11 cellular contexts compared by ENCODE assay signal in genomic region chr11:131246589-131247164, GRCh38.
DNase-seq lines count a peak whose midpoint lies in the region; ATAC-seq, FAIRE-seq and TF ChIP-seq lines count a peak whose summit lies in the region.
"Had no signal": no experiment of that assay in that cellular context is flagged by ENCODE, and none has a peak within 500 bp of the region (broad histone marks: within the 10 kb centered on the region; RNA-seq: fewer than 3 reads in every experiment).

No MANE protein-coding gene starts in this region.

- DNase-seq in AG09309 (ENCODE audit: low read depth) (no peak), HCT116 (ENCODE audit: low read depth, low spot score) (no peak), amygdala (lab: John Stamatoyannopoulos, UW) (peak in 47 of 56 donors; percentile 6 to 82 (median 48)), islet precursor cell (peak; percentile 84), urothelium cell line (ENCODE audit: low spot score) (no peak), H4 (ENCODE audit: low spot score) (no peak), NCI-H1436 treated with DMSO at 0.1 percent for 48 hours (lab: John Stamatoyannopoulos, UW) (no peak)

- H3K4me3 ChIP-seq in AG09309 (ENCODE audit: control insufficient read depth, low read depth, low read length) = no peak overlapping the region
- no peak overlapping the region for H3K4me3 ChIP-seq in HCT116 (replicated peaks in 1 of 2; ENCODE audit: low read depth in 1 of 2, low read length in 2 of 2)
- H3K4me3 ChIP-seq: SJSA1 had no signal

- no peaks in the 10 kb centered on the region for H3K27me3 ChIP-seq in HCT116 (ENCODE audit: insufficient read depth, low read length)
- H3K27me3 ChIP-seq: SJSA1 had no signal

- no peaks in the 10 kb centered on the region for H3K36me3 ChIP-seq in HCT116 (ENCODE audit: control insufficient read depth in 1 of 2, insufficient read depth in 2 of 2, low read length in 2 of 2)
- H3K36me3 ChIP-seq: SJSA1 had no signal

- H3K9ac ChIP-seq in HCT116 (ENCODE audit: low read length) = no peak overlapping the region

- intact Hi-C loops in HCT116 (cut with micrococcal nuclease) = no loop called here

- BruUV-seq in HCT116 (replicated peaks; lab: Mats Ljungman, UMichigan) = no TSS peak

- TF ChIP-seq RAD21 in HCT116 (IDR thresholded peaks at IDR 0.05; ENCODE audit: low read depth) = peak; percentile 18; the same call in 1 of the 2 replicates

- H3K27ac ChIP-seq in HCT116 (ENCODE audit: low read depth, low read length) = no peak overlapping the region
- H3K27ac ChIP-seq: SJSA1 had no signal

- ATAC-seq in HCT116 = peak; percentile 42; the same call in 1 of the 2 replicates
- no peak for ATAC-seq in GM19351 (IDR thresholded peaks at IDR 0.05; ENCODE audit: unreplicated experiment)

- H3K9me3 ChIP-seq in HCT116 (ENCODE audit: control insufficient read depth in 1 of 2, insufficient read depth in 1 of 2, low read depth in 1 of 2, low read length in 2 of 2) = peaks cover 0 to 6% of the 10 kb centered on the region in 2 experiments; a peak in 2 of 4 replicates
- H3K9me3 ChIP-seq: SJSA1 had no signal

- H3K4me1 ChIP-seq in HCT116 (ENCODE audit: control insufficient read depth in 1 of 2, insufficient read depth in 2 of 2, low read length in 2 of 2) = no peaks in the 10 kb centered on the region
- H3K4me1 ChIP-seq: SJSA1 had no signal

- POLR2A ChIA-PET in HCT116 (lab: Charles Lee) = interaction anchor here (0.7 kb wide), 1 partner anchor 1095 kb away, joined by 3 read pairs; no protein-coding TSS in a partner anchor

- CTCF ChIA-PET in HCT116 (lab: Charles Lee) = no interaction called here

- no peak for TF ChIP-seq POLR2A in HCT116 (IDR thresholded peaks at IDR 0.05; ENCODE audit: borderline replicate concordance, extremely low read depth, insufficient read depth, insufficient read length)

- TF ChIP-seq CTCF in AG09309 (IDR thresholded peaks at IDR 0.05; ENCODE audit: control insufficient read depth, insufficient read depth, low read depth, low read length, missing control alignments) (peak; percentile 36), HCT116 (IDR thresholded peaks at IDR 0.05 in 2 of 3, conservative IDR thresholded peaks at IDR 0.05 in 1 of 3; ENCODE audit: borderline replicate concordance in 1 of 3, insufficient read depth in 1 of 3, low read depth in 2 of 3, low read length in 2 of 3) (peak in 2 of 3 experiments; percentile 34 to 36; a peak in 3 of 6 replicates)

- RAD21 ChIA-PET in HCT116 (lab: Charles Lee; ENCODE audit: low non-redundant PET in 1 of 2, low total read pairs in 2 of 2, uncharacterized antibody in 2 of 2, unreplicated experiment in 2 of 2) = no interaction called here

- no peak overlapping the region for H2AFZ ChIP-seq in HCT116 (ENCODE audit: low read depth, low read length, poor library complexity, severe bottlenecking)

- no peaks in the 10 kb centered on the region for H3K9me2 ChIP-seq in HCT116 (ENCODE audit: insufficient read depth)

- H4K20me1 ChIP-seq in HCT116 (ENCODE audit: insufficient read depth) = no peaks in the 10 kb centered on the region

- no peak overlapping the region for H3K4me2 ChIP-seq in HCT116 (ENCODE audit: low read length)

- H3K79me2 ChIP-seq in HCT116 (ENCODE audit: insufficient read depth, low read length) = no peaks in the 10 kb centered on the region

- FAIRE-seq in urothelium cell line (lab: Jason Lieb, UNC) = no peak
- FAIRE-seq: endometrium, GM12892 had no signal

TF ChIP-seq in HCT116, 20 proteins besides CTCF, POLR2A, EP300 and RAD21:
- TF ChIP-seq SRF (IDR thresholded peaks at IDR 0.05; ENCODE audit: low read depth) (no peak), SP1 (IDR thresholded peaks at IDR 0.05; ENCODE audit: low read depth) (no peak), ZNF274 (IDR thresholded peaks at IDR 0.05; ENCODE audit: low read depth, low read length) (no peak), TCF7L2 (IDR thresholded peaks at IDR 0.05; ENCODE audit: borderline replicate concordance, extremely low read depth, insufficient read depth, insufficient read length) (no peak), CEBPB (IDR thresholded peaks at IDR 0.05; ENCODE audit: low read depth) (no peak), EGR1 (IDR thresholded peaks at IDR 0.05; ENCODE audit: low read depth) (no peak), SIN3A (IDR thresholded peaks at IDR 0.05; ENCODE audit: low read depth) (no peak), YY1 (IDR thresholded peaks at IDR 0.05; ENCODE audit: extremely low read depth, insufficient replicate concordance, low read depth, low read length) (no peak), FOSL1 (IDR thresholded peaks at IDR 0.05; ENCODE audit: low read depth) (no peak), EZH2 (IDR thresholded peaks at IDR 0.05) (no peak), ZFX (IDR thresholded peaks at IDR 0.05) (no peak), REST (IDR thresholded peaks at IDR 0.05; ENCODE audit: low read depth) (no peak), EZH2phosphoT487 (IDR thresholded peaks at IDR 0.05; ENCODE audit: borderline replicate concordance) (no peak), ELF1 (IDR thresholded peaks at IDR 0.05; ENCODE audit: borderline replicate concordance, low read depth) (no peak), CBX3 (IDR thresholded peaks at IDR 0.05; ENCODE audit: low read depth) (no peak), JUND (IDR thresholded peaks at IDR 0.05) (no peak)
- TF ChIP-seq, protein P1, sequence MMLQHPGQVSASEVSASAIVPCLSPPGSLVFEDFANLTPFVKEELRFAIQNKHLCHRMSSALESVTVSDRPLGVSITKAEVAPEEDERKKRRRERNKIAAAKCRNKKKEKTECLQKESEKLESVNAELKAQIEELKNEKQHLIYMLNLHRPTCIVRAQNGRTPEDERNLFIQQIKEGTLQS (IDR thresholded peaks at IDR 0.05) = no peak
- TF ChIP-seq, protein P2, sequence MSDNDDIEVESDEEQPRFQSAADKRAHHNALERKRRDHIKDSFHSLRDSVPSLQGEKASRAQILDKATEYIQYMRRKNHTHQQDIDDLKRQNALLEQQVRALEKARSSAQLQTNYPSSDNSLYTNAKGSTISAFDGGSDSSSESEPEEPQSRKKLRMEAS (IDR thresholded peaks at IDR 0.05) = no peak
- TF ChIP-seq, protein P3, sequence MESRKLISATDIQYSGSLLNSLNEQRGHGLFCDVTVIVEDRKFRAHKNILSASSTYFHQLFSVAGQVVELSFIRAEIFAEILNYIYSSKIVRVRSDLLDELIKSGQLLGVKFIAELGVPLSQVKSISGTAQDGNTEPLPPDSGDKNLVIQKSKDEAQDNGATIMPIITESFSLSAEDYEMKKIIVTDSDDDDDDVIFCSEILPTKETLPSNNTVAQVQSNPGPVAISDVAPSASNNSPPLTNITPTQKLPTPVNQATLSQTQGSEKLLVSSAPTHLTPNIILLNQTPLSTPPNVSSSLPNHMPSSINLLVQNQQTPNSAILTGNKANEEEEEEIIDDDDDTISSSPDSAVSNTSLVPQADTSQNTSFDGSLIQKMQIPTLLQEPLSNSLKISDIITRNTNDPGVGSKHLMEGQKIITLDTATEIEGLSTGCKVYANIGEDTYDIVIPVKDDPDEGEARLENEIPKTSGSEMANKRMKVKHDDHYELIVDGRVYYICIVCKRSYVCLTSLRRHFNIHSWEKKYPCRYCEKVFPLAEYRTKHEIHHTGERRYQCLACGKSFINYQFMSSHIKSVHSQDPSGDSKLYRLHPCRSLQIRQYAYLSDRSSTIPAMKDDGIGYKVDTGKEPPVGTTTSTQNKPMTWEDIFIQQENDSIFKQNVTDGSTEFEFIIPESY (IDR thresholded peaks at IDR 0.05; ENCODE audit: extremely low read depth, insufficient replicate concordance, low read length) = no peak

Comparison
In these comparisons a context has a peak if more than half of its experiments do, and no peak if none do; other contexts are left out.
1. DNase-seq: peak in amygdala (47 of 56) and islet precursor cell (single experiment); none in AG09309 (single experiment), HCT116 (single experiment), urothelium cell line (single experiment), H4 (single experiment) and NCI-H1436 treated with DMSO at 0.1 percent for 48 hours (single experiment).